Comparison of ENCODE assay signal across 15 cellular contexts in the genomic region with DNA sequence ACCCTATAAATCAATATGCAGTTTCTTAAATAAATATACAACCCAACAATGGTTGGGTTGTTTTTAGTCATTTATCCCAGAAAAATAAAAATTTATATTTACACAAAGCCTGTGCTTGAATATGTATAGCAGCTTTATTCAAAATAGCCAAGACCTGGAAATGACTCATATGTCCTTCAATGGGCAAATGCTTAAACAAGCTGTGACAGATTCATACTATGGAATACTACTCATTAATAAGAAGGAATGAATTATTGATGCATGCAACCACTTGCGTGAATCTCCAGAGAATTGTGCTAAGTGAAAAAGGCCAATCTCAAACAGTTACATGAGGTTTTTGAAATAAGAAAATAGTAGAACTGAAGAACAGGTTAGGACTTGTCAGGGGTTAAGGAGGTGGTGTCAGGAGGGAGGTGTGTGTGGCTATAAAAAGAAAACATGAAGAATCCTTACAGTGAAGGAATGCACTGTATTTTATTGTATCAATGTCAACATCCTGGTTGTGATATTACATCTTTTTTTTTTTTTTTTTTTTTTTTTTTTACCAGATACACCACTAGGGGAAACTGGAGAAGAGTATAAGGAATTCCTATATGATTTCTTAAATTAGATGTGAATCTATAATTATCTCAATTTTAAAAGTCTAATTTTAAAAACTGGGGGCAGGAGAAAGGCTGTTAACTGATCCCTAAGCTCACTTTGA.
A peak's percentile ranks its signal among the peaks of the same experiment; 100 is the strongest.
DNase-seq lines count a peak whose midpoint lies in the region; ATAC-seq and TF ChIP-seq lines count a peak whose summit lies in the region.
"Had no signal": no experiment of that assay in that cellular context is flagged by ENCODE, and none has a peak within 500 bp of the region (broad histone marks: within the 10 kb centered on the region; RNA-seq: fewer than 3 reads in every experiment).

No MANE protein-coding gene starts in this region.

- H3K18ac ChIP-seq in IMR-90 (ENCODE audit: low read depth, low read length): no peak overlapping the region

- no peak overlapping the region for H3K4me3 ChIP-seq in IMR-90 (ENCODE audit: insufficient read depth, low read depth, low read length)
- H3K4me3 ChIP-seq in choroid plexus epithelial cell (ENCODE audit: low read depth, low read length): no peak overlapping the region
- no peak overlapping the region for H3K4me3 ChIP-seq in mucosa of descending colon
- H3K4me3 ChIP-seq: gastroesophageal sphincter, left ventricle myocardium inferior, ovary, PC-9 had no signal

- H3K36me3 Mint-ChIP-seq in CD4-positive, alpha-beta T cell (ENCODE audit: low read depth): no peaks in the 10 kb centered on the region

- H3K9me1 ChIP-seq in IMR-90 (ENCODE audit: insufficient read depth, low read length): no peaks in the 10 kb centered on the region

- POLR2A ChIA-PET in CD4-positive, alpha-beta T cell (lab: Charles Lee): interaction anchor here (1.0 to 3.1 kb wide), 4 partner anchors 9 to 110 kb away, joined by 3 to 12 read pairs (median 4); no protein-coding TSS in a partner anchor
- POLR2A ChIA-PET in IMR-90 (lab: Charles Lee; ENCODE audit: unreplicated experiment): interaction anchor here (0.6 kb wide), 1 partner anchor 83 kb away, joined by 3 read pairs; no protein-coding TSS in a partner anchor

- H2AK9ac ChIP-seq in IMR-90 (replicated peaks; ENCODE audit: low read depth, low read length, poor library complexity): no peak overlapping the region

- H3K9me3 ChIP-seq in CD4-positive, alpha-beta T cell (ENCODE audit: control insufficient read depth, low read length): no peaks in the 10 kb centered on the region
- 0 out of 2 replicates have a peak, but pooled peaks cover 1% of the 10 kb centered on the region for H3K9me3 ChIP-seq in IMR-90 (ENCODE audit: control insufficient read depth, insufficient read depth, low read length)
- no peaks in the 10 kb centered on the region for H3K9me3 ChIP-seq in mucosa of descending colon
- H3K9me3 ChIP-seq: gastroesophageal sphincter, left ventricle myocardium inferior, ovary had no signal

- peaks cover 3% of the 10 kb centered on the region for H3K9me3 Mint-ChIP-seq in CD4-positive, alpha-beta T cell

- CTCF ChIA-PET in CD4-positive, alpha-beta T cell (lab: Charles Lee): interaction anchor here (1.0 kb wide), 1 partner anchor 9 kb away, joined by 6 read pairs; no protein-coding TSS in a partner anchor
- CTCF ChIA-PET in IMR-90 (lab: Yijun Ruan, JAX): interaction anchor here (0.8 kb wide), 1 partner anchor 26 kb away, joined by 5 read pairs; no protein-coding TSS in a partner anchor

- no peak overlapping the region for H3K56ac ChIP-seq in IMR-90 (ENCODE audit: extremely low read depth, insufficient read depth, low read length)

- peak overlapping the region; percentile 76 for H3K27ac Mint-ChIP-seq in CD4-positive, alpha-beta T cell

- H2AFZ ChIP-seq in IMR-90 (replicated peaks; ENCODE audit: low read length, poor library complexity): no peak overlapping the region
- H2AFZ ChIP-seq: PC-9 had no signal

- TF ChIP-seq POLR2A in IMR-90 (IDR thresholded peaks at IDR 0.05; ENCODE audit: low read depth, low read length): no peak

- H3K27me3 Mint-ChIP-seq in CD4-positive, alpha-beta T cell: no peaks in the 10 kb centered on the region

- no peak overlapping the region for H3K9ac ChIP-seq in IMR-90 (ENCODE audit: low read depth, low read length)

- no peaks in the 10 kb centered on the region for H3K36me3 ChIP-seq in IMR-90 (ENCODE audit: control insufficient read depth, insufficient read depth, low read length)
- H3K36me3 ChIP-seq in mucosa of descending colon (ENCODE audit: low read depth): no peaks in the 10 kb centered on the region
- H3K36me3 ChIP-seq: gastroesophageal sphincter, left ventricle myocardium inferior, ovary had no signal

- no peak for DNase-seq in CD4-positive, alpha-beta T cell
- peak; percentile 28 for DNase-seq in IMR-90
- peak; percentile 47 for DNase-seq in choroid plexus epithelial cell (ENCODE audit: low read depth)
- no peak for DNase-seq in mucosa of descending colon
- DNase-seq in AG08395 (ENCODE audit: low spot score): no peak
- DNase-seq: activated effector memory CD4-positive, alpha-beta T cell treated with anti-CD3 and anti-CD28 coated beads, Interleukin-2, amount 50 U/mL, for 16 hours; Karpas-422; left ventricle myocardium inferior; NCI-H1105 treated with DMSO at 0.1 percent for 48 hours; NCI-H82; ovary had no signal

- TF ChIP-seq CTCF in CD4-positive, alpha-beta T cell (IDR thresholded peaks at IDR 0.05): no peak
- TF ChIP-seq CTCF in IMR-90 (conservative IDR thresholded peaks at IDR 0.05; ENCODE audit: low read depth, low read length) (no peak), choroid plexus epithelial cell (conservative IDR thresholded peaks at IDR 0.05; ENCODE audit: low read depth, low read length) (peak; percentile 20), mucosa of descending colon (IDR thresholded peaks at IDR 0.05) (no peak)

- WGBS in IMR-90 (ENCODE audit: extremely low coverage in 2 of 2, insufficient read length in 1 of 2), 2 experiments: 100% methylated on average over 1 of the region's 1 CpG; no CpG with 5 or more reads in 1 of the 2 experiments

- no peak for TF ChIP-seq RAD21 in IMR-90 (IDR thresholded peaks at IDR 0.05; ENCODE audit: low read length)

- H3K4me2 ChIP-seq in IMR-90 (ENCODE audit: low read depth, low read length): no peak overlapping the region
- H3K4me2 ChIP-seq: PC-9 had no signal

- H3K79me1 ChIP-seq in IMR-90 (ENCODE audit: low read depth in 1 of 2, low read length in 2 of 2): no peaks in the 10 kb centered on the region

- no peak overlapping the region for H4K5ac ChIP-seq in IMR-90 (ENCODE audit: low read depth, low read length)

- H2BK15ac ChIP-seq in IMR-90 (ENCODE audit: low read depth, low read length): no peak overlapping the region

- no peaks in the 10 kb centered on the region for H3K27me3 ChIP-seq in CD4-positive, alpha-beta T cell (ENCODE audit: control insufficient read depth, insufficient read depth, low read length)
- no peaks in the 10 kb centered on the region for H3K27me3 ChIP-seq in IMR-90 (ENCODE audit: control insufficient read depth, insufficient read depth, low read length)
- H3K27me3 ChIP-seq: gastroesophageal sphincter, ovary had no signal

- no peak overlapping the region for H3K4ac ChIP-seq in IMR-90 (ENCODE audit: low read depth, low read length)

- intact Hi-C loops in CD4-positive, alpha-beta T cell (cut with DNase I, micrococcal nuclease): no loop called here
- intact Hi-C loops in IMR-90 (cut with micrococcal nuclease): no loop called here
- intact Hi-C loops in mucosa of descending colon (cut with DNase I, micrococcal nuclease): no loop called here

- peak overlapping the region; percentile 44 for H3K4me3 Mint-ChIP-seq in CD4-positive, alpha-beta T cell

- no peak overlapping the region for H4K8ac ChIP-seq in IMR-90 (ENCODE audit: low read depth in 2 of 2, low read length in 2 of 2)

- H4K20me1 ChIP-seq in IMR-90 (ENCODE audit: insufficient read depth, low read length): no peaks in the 10 kb centered on the region

- H2BK120ac ChIP-seq in IMR-90 (ENCODE audit: low read depth, low read length): no peak overlapping the region

- H3K14ac ChIP-seq in IMR-90 (replicated peaks; ENCODE audit: low read depth, low read length): no peak overlapping the region

- peaks cover 62% of the 10 kb centered on the region for H3K4me1 Mint-ChIP-seq in CD4-positive, alpha-beta T cell (ENCODE audit: low read depth)

- no peak for ATAC-seq in CD4-positive, alpha-beta T cell (ENCODE audit: poor library complexity)
- ATAC-seq in IMR-90 (ENCODE audit: low read depth) (no peak), mucosa of descending colon (peak; percentile 74), HG03139 (IDR thresholded peaks at IDR 0.05; ENCODE audit: unreplicated experiment) (no peak), GM21786 (IDR thresholded peaks at IDR 0.05; ENCODE audit: unreplicated experiment) (no peak)
- ATAC-seq: gastroesophageal sphincter had no signal

- dilution Hi-C loops in IMR-90 (cut with HindIII; ENCODE audit: low sequenced_read_pairs, unreplicated experiment): no loop called here

- no peak overlapping the region for H2AK5ac ChIP-seq in IMR-90 (ENCODE audit: low read depth, low read length)

- H3K4me1 ChIP-seq in IMR-90 (ENCODE audit: control insufficient read depth, insufficient read depth, low read length): no peaks in the 10 kb centered on the region
- H3K4me1 ChIP-seq in mucosa of descending colon (ENCODE audit: low read depth): no peaks in the 10 kb centered on the region
- H3K4me1 ChIP-seq: gastroesophageal sphincter, left ventricle myocardium inferior had no signal

- H4K91ac ChIP-seq in IMR-90 (ENCODE audit: insufficient read depth, low read depth, low read length): no peak overlapping the region

- BruUV-seq in IMR-90 (replicated peaks; lab: Mats Ljungman, UMichigan): no TSS peak

- H2BK20ac ChIP-seq in IMR-90 (ENCODE audit: low read depth, low read length): no peak overlapping the region

- H2BK5ac ChIP-seq in IMR-90 (ENCODE audit: low read depth, low read length, poor library complexity, severe bottlenecking): no peak overlapping the region

- H3K27ac ChIP-seq in CD4-positive, alpha-beta T cell (ENCODE audit: low read depth, low read length): no peak overlapping the region
- H3K27ac ChIP-seq in IMR-90 (ENCODE audit: insufficient read depth, low read length): no peak overlapping the region
- H3K27ac ChIP-seq: gastroesophageal sphincter, left ventricle myocardium inferior, ovary, PC-9 had no signal

- in situ Hi-C loops in IMR-90 (cut with MboI; ENCODE audit: low sequenced_read_pairs): no loop called here

- H3K23ac ChIP-seq in IMR-90 (ENCODE audit: low read depth, low read length): no peak overlapping the region

TF ChIP-seq in IMR-90, 13 proteins besides CTCF, POLR2A, EP300 and RAD21:
- TF ChIP-seq RFX5 (IDR thresholded peaks at IDR 0.05; ENCODE audit: low read depth, low read length) (no peak), NFE2L2 (IDR thresholded peaks at IDR 0.05; ENCODE audit: low read depth, low read length) (no peak), SMC3 (IDR thresholded peaks at IDR 0.05; ENCODE audit: low read depth, low read length) (no peak), BHLHE40 (IDR thresholded peaks at IDR 0.05; ENCODE audit: low read depth, low read length) (no peak), RCOR1 (IDR thresholded peaks at IDR 0.05; ENCODE audit: insufficient replicate concordance, low read length) (no peak), MAFK (IDR thresholded peaks at IDR 0.05; ENCODE audit: low read depth, low read length) (no peak)
- TF ChIP-seq, protein P1, sequence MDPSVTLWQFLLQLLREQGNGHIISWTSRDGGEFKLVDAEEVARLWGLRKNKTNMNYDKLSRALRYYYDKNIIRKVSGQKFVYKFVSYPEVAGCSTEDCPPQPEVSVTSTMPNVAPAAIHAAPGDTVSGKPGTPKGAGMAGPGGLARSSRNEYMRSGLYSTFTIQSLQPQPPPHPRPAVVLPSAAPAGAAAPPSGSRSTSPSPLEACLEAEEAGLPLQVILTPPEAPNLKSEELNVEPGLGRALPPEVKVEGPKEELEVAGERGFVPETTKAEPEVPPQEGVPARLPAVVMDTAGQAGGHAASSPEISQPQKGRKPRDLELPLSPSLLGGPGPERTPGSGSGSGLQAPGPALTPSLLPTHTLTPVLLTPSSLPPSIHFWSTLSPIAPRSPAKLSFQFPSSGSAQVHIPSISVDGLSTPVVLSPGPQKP (IDR thresholded peaks at IDR 0.05; ENCODE audit: borderline replicate concordance, low read depth, low read length): no peak
TF ChIP-seq in IMR-90: peak in this region for 0.

Comparison
In these comparisons a context has a peak if more than half of its experiments do, and no peak if none do; other contexts are left out.
1. DNase-seq: peak in IMR-90 (single experiment) and choroid plexus epithelial cell (single experiment); none in CD4-positive, alpha-beta T cell (0 of 10), mucosa of descending colon (0 of 3) and AG08395 (single experiment).